1 cellular context compared by ENCODE assay signal in genomic region chr3:39148116-39149058, GRCh38.
TF ChIP-seq lines count a peak whose summit lies in the region.

No MANE protein-coding gene starts in this region.

TF ChIP-seq in endothelial cell of umbilical vein, 7 proteins besides CTCF, POLR2A, EP300 and RAD21:
- peak; percentile 2 for TF ChIP-seq JUN (IDR thresholded peaks at IDR 0.05; ENCODE audit: borderline replicate concordance, insufficient read depth, insufficient read length, low read depth)
- TF ChIP-seq FOS (IDR thresholded peaks at IDR 0.05; ENCODE audit: borderline replicate concordance, insufficient read depth, low read length) = no peak
- TF ChIP-seq POLR2AphosphoS5 (IDR thresholded peaks at IDR 0.05; ENCODE audit: insufficient read depth, low read depth, low read length) = peak; percentile 65
